Comparison of ENCODE assay signal across 20 cellular contexts in genomic region chr5:109837226-109837861, GRCh38.
DNase-seq lines count a peak whose midpoint lies in the region; ATAC-seq and TF ChIP-seq lines count a peak whose summit lies in the region.
"Had no signal": no experiment of that assay in that cellular context is flagged by ENCODE, and none has a peak within 500 bp of the region (broad histone marks: within the 10 kb centered on the region; RNA-seq: fewer than 3 reads in every experiment).

No MANE protein-coding gene starts in this region.

- H3K9me3 Mint-ChIP-seq in GM23338 (peaks cover 11% of the 10 kb centered on the region), nephron progenitor cell (peaks cover 26% of the 10 kb centered on the region)
- H3K9me3 Mint-ChIP-seq: CD4-positive, alpha-beta T cell; T-cell had no signal

- no peaks in the 10 kb centered on the region for H3K27me3 ChIP-seq in GM23338 (ENCODE audit: insufficient read depth)
- no peaks in the 10 kb centered on the region for H3K27me3 ChIP-seq in HUES64 (ENCODE audit: insufficient read depth, low read length)
- no peaks in the 10 kb centered on the region for H3K27me3 ChIP-seq in dorsolateral prefrontal cortex

- intact Hi-C loops in dorsolateral prefrontal cortex (cut with DNase I) = no loop called here

- no peaks in the 10 kb centered on the region for H3F3A ChIP-seq in GM23338 (replicated peaks; ENCODE audit: low read depth)

- ATAC-seq in GM23338 (peak; percentile 32), HG03457 (IDR thresholded peaks at IDR 0.05; ENCODE audit: unreplicated experiment) (no peak), HG02678 (IDR thresholded peaks at IDR 0.05; ENCODE audit: unreplicated experiment) (no peak)
- ATAC-seq: A549, T-cell had no signal

- peak overlapping the region; percentile 59 for H3K4me2 ChIP-seq in GM23338
- H3K4me2 ChIP-seq: A549, SK-N-SH had no signal

- WGBS in HUES64 = 91% methylated on average over 6 of the region's 6 CpGs

- no peak overlapping the region for H3K9ac ChIP-seq in HUES64 (ENCODE audit: low read depth, low read length)
- H3K9ac ChIP-seq: SK-N-SH had no signal

- peak overlapping the region; percentile 85 for H3K27ac Mint-ChIP-seq in GM23338
- H3K27ac Mint-ChIP-seq in nephron progenitor cell = peak overlapping the region; percentile 90
- H3K27ac Mint-ChIP-seq: CD4-positive, alpha-beta T cell had no signal

- H3K27me3 Mint-ChIP-seq in GM23338 (ENCODE audit: insufficient read depth, low read depth, poor library complexity) (no peaks in the 10 kb centered on the region), nephron progenitor cell (ENCODE audit: low read depth, poor library complexity) (no peaks in the 10 kb centered on the region)
- H3K27me3 Mint-ChIP-seq: CD4-positive, alpha-beta T cell; T-cell had no signal

- H2AFZ ChIP-seq in GM23338 = no peak overlapping the region

- no peaks in the 10 kb centered on the region for H3K9me2 ChIP-seq in GM23338 (ENCODE audit: insufficient read depth)
- H3K9me2 ChIP-seq: SK-N-SH had no signal

- peaks cover 59% of the 10 kb centered on the region for H3K36me3 Mint-ChIP-seq in GM23338 (ENCODE audit: low read depth)
- H3K36me3 Mint-ChIP-seq in nephron progenitor cell (ENCODE audit: low read depth) = peaks cover 80% of the 10 kb centered on the region

- H3K4me3 ChIP-seq in GM23338 (no peak overlapping the region), HUES64 (ENCODE audit: low read length) (peak overlapping the region; percentile 8; the same call in 1 of the 2 replicates), dorsolateral prefrontal cortex (no peak overlapping the region)
- H3K4me3 ChIP-seq: A549 had no signal

- peak overlapping the region; percentile 76 for H3K27ac ChIP-seq in GM23338 (ENCODE audit: low read depth)
- peak overlapping the region; percentile 69 for H3K27ac ChIP-seq in HUES64 (ENCODE audit: low read depth, low read length)
- peak overlapping the region in 36 of 59 donors; percentile 0 to 79 (median 44) for H3K27ac ChIP-seq in dorsolateral prefrontal cortex
- H3K27ac ChIP-seq: A549 had no signal

- no peak overlapping the region for H3K4me3 Mint-ChIP-seq in GM23338
- peak overlapping the region; percentile 32 for H3K4me3 Mint-ChIP-seq in nephron progenitor cell
- H3K4me3 Mint-ChIP-seq: CD4-positive, alpha-beta T cell; T-cell had no signal

- TF ChIP-seq CTCF in GM23338 (conservative IDR thresholded peaks at IDR 0.05; ENCODE audit: low read depth in 2 of 2) = no peak
- no peak for TF ChIP-seq CTCF in dorsolateral prefrontal cortex (IDR thresholded peaks at IDR 0.05 in 54 of 56, conservative IDR thresholded peaks at IDR 0.05 in 2 of 56; ENCODE audit: low read depth in 1 of 56, partially characterized antibody in 56 of 56)
- TF ChIP-seq CTCF in nephron progenitor cell (IDR thresholded peaks at IDR 0.05) = no peak

- H3K4me1 Mint-ChIP-seq in GM23338 (peaks cover 45% of the 10 kb centered on the region), nephron progenitor cell (peaks cover 41% of the 10 kb centered on the region)

- H3K4me1 ChIP-seq in GM23338 (ENCODE audit: insufficient read depth) (peaks cover 38% of the 10 kb centered on the region), HUES64 (ENCODE audit: insufficient read depth, low read length) (peaks cover 36% of the 10 kb centered on the region)
- H3K4me1 ChIP-seq: A549, Caco-2 had no signal

- no peaks in the 10 kb centered on the region for H3K79me2 ChIP-seq in GM23338 (replicated peaks; ENCODE audit: insufficient read depth)

- no peaks in the 10 kb centered on the region for H3K9me3 ChIP-seq in HUES64 (ENCODE audit: insufficient read depth, low read depth, low read length)
- H3K9me3 ChIP-seq: A549, Caco-2, SK-N-SH had no signal

- no peaks in the 10 kb centered on the region for H4K20me1 ChIP-seq in GM23338 (replicated peaks; ENCODE audit: insufficient read depth)

- DNase-seq in GM23338 (ENCODE audit: low spot score) (peak; percentile 22), dorsolateral prefrontal cortex (no peak), nephron progenitor cell (peak; percentile 23), NCI-H446 (lab: John Stamatoyannopoulos, UW) (no peak), NCI-H82 treated with DMSO at 0.1 percent for 48 hours (lab: John Stamatoyannopoulos, UW; ENCODE audit: unreplicated experiment) (no peak)
- DNase-seq: Caco-2; CD4-positive, alpha-beta T cell; GF-D8; GOT3; NCI-H1105 treated with DMSO at 0.1 percent for 48 hours; NCI-H187; NCI-H510A; NCI-H774; SHP77 treated with DMSO at 0.1 percent for 48 hours; SK-N-SH; T-cell had no signal

- peaks cover 4% of the 10 kb centered on the region; the same call in 1 of the 2 replicates for H3K36me3 ChIP-seq in GM23338 (ENCODE audit: insufficient read depth)
- H3K36me3 ChIP-seq in HUES64 (ENCODE audit: insufficient read depth, low read length) = peaks cover 45% of the 10 kb centered on the region

TF ChIP-seq in GM23338, 12 proteins besides CTCF, POLR2A, EP300 and RAD21 (continues in another document):
- TF ChIP-seq ZNF462 (CRISPR knock-in tag; IDR thresholded peaks at IDR 0.05) (no peak), POLR2AphosphoS5 (IDR thresholded peaks at IDR 0.05; ENCODE audit: low read depth) (no peak), NANOG (IDR thresholded peaks at IDR 0.05; ENCODE audit: borderline replicate concordance) (no peak), ETS1 (IDR thresholded peaks at IDR 0.05) (no peak), EZH2phosphoT487 (IDR thresholded peaks at IDR 0.05; ENCODE audit: unreplicated experiment) (no peak)

Comparison
In these comparisons a context has a peak if more than half of its experiments do, and no peak if none do; other contexts are left out.
1. DNase-seq: peak in GM23338 (single experiment) and nephron progenitor cell (single experiment); none in dorsolateral prefrontal cortex (0 of 10), NCI-H446 (0 of 2) and NCI-H82 treated with DMSO at 0.1 percent for 48 hours (single experiment).
2. Peak in every context shown above with its lines, with median percentiles within 50 percentile points of each other: H3K27ac ChIP-seq.